ENCODE assay signal across 1 cellular context in genomic region chr1:234986750-234987414, GRCh38.
A peak's percentile ranks its signal among the peaks of the same experiment; 100 is the strongest.
TF ChIP-seq lines count a peak whose summit lies in the region.

No MANE protein-coding gene starts in this region.

TF ChIP-seq in HepG2, 621 proteins besides CTCF, POLR2A, EP300 and RAD21 (continued from another document and continues in another):
- TF ChIP-seq PATZ1 (CRISPR knock-in tag; IDR thresholded peaks at IDR 0.05) (no peak), ATF5 (CRISPR knock-in tag; IDR thresholded peaks at IDR 0.05; ENCODE audit: low read depth) (no peak), ZNF589 (CRISPR knock-in tag; conservative IDR thresholded peaks at IDR 0.05) (no peak), CHD2 (IDR thresholded peaks at IDR 0.05; ENCODE audit: low read depth, low read length) (no peak), SMAD3 (CRISPR knock-in tag; IDR thresholded peaks at IDR 0.05) (no peak; the same call in 1 of the 2 replicates), THAP8 (CRISPR knock-in tag; IDR thresholded peaks at IDR 0.05; ENCODE audit: borderline replicate concordance) (no peak), UBTF (CRISPR knock-in tag; IDR thresholded peaks at IDR 0.05) (no peak), ZNF616 (CRISPR knock-in tag; IDR thresholded peaks at IDR 0.05; ENCODE audit: low read depth) (no peak), ZNF263 (CRISPR knock-in tag; IDR thresholded peaks at IDR 0.05) (no peak), NR2F1 (CRISPR knock-in tag; IDR thresholded peaks at IDR 0.05) (peak in 1 of 2 experiments; percentile 62; a peak in 3 of 4 replicates), ZNF432 (CRISPR knock-in tag; IDR thresholded peaks at IDR 0.05; ENCODE audit: borderline replicate concordance) (no peak), ZNF704 (CRISPR knock-in tag; IDR thresholded peaks at IDR 0.05; ENCODE audit: borderline replicate concordance) (no peak), ZNF329 (CRISPR knock-in tag; IDR thresholded peaks at IDR 0.05; ENCODE audit: low read depth) (no peak), GTF3A (CRISPR knock-in tag; conservative IDR thresholded peaks at IDR 0.05) (no peak), FOXJ3 (CRISPR knock-in tag; IDR thresholded peaks at IDR 0.05; ENCODE audit: borderline replicate concordance) (no peak), ARID2 (CRISPR knock-in tag; IDR thresholded peaks at IDR 0.05; ENCODE audit: borderline replicate concordance) (no peak), HMG20B (CRISPR knock-in tag; conservative IDR thresholded peaks at IDR 0.05) (no peak), EED (CRISPR knock-in tag; IDR thresholded peaks at IDR 0.05) (no peak), BRD4 (CRISPR knock-in tag; IDR thresholded peaks at IDR 0.05) (0 out of 2 replicates have a peak, but pooled peaks have one; percentile 17), CREB3 (CRISPR knock-in tag; IDR thresholded peaks at IDR 0.05) (no peak), LBX2 (CRISPR knock-in tag; IDR thresholded peaks at IDR 0.05; ENCODE audit: borderline replicate concordance) (no peak), HNF1A (IDR thresholded peaks at IDR 0.05; ENCODE audit: low read depth) (no peak), HNF1A (CRISPR knock-in tag; IDR thresholded peaks at IDR 0.05; ENCODE audit: borderline replicate concordance) (no peak), ZNF350 (CRISPR knock-in tag; IDR thresholded peaks at IDR 0.05; ENCODE audit: borderline replicate concordance, low read depth) (peak; percentile 31; the same call in 1 of the 2 replicates), CHCHD3 (CRISPR knock-in tag; IDR thresholded peaks at IDR 0.05) (no peak), RFXANK (CRISPR knock-in tag; IDR thresholded peaks at IDR 0.05) (no peak), ZNF18 (CRISPR knock-in tag; IDR thresholded peaks at IDR 0.05; ENCODE audit: insufficient replicate concordance) (no peak), SNAPC4 (CRISPR knock-in tag; IDR thresholded peaks at IDR 0.05) (no peak), ZNF761 (CRISPR knock-in tag; conservative IDR thresholded peaks at IDR 0.05) (no peak), IKZF1 (IDR thresholded peaks at IDR 0.05) (no peak), SNAPC5 (CRISPR knock-in tag; IDR thresholded peaks at IDR 0.05; ENCODE audit: borderline replicate concordance) (no peak), ZBTB3 (CRISPR knock-in tag; IDR thresholded peaks at IDR 0.05; ENCODE audit: borderline replicate concordance, low read depth) (no peak), ZNF124 (CRISPR knock-in tag; IDR thresholded peaks at IDR 0.05) (no peak), RARA (CRISPR knock-in tag; IDR thresholded peaks at IDR 0.05) (peak; percentile 75), ZNF691 (CRISPR knock-in tag; IDR thresholded peaks at IDR 0.05; ENCODE audit: borderline replicate concordance, low read depth) (no peak), CREM (IDR thresholded peaks at IDR 0.05) (0 out of 2 replicates have a peak, but pooled peaks have one; percentile 10), CREM (CRISPR knock-in tag; IDR thresholded peaks at IDR 0.05) (no peak), MED13 (CRISPR knock-in tag; IDR thresholded peaks at IDR 0.05) (peak; percentile 52; the same call in 1 of the 2 replicates), AKAP8 (CRISPR knock-in tag; IDR thresholded peaks at IDR 0.05) (no peak), ZNF724P (CRISPR knock-in tag; IDR thresholded peaks at IDR 0.05; ENCODE audit: borderline replicate concordance) (no peak), WIZ (CRISPR knock-in tag; IDR thresholded peaks at IDR 0.05) (no peak), ZNF143 (CRISPR knock-in tag; IDR thresholded peaks at IDR 0.05) (peak; percentile 13; the same call in 1 of the 2 replicates), MTA1 (CRISPR knock-in tag; IDR thresholded peaks at IDR 0.05; ENCODE audit: borderline replicate concordance) (no peak), KMT2B (CRISPR knock-in tag; IDR thresholded peaks at IDR 0.05) (0 out of 2 replicates have a peak, but pooled peaks have one; percentile 12)
